In the genomic region with DNA sequence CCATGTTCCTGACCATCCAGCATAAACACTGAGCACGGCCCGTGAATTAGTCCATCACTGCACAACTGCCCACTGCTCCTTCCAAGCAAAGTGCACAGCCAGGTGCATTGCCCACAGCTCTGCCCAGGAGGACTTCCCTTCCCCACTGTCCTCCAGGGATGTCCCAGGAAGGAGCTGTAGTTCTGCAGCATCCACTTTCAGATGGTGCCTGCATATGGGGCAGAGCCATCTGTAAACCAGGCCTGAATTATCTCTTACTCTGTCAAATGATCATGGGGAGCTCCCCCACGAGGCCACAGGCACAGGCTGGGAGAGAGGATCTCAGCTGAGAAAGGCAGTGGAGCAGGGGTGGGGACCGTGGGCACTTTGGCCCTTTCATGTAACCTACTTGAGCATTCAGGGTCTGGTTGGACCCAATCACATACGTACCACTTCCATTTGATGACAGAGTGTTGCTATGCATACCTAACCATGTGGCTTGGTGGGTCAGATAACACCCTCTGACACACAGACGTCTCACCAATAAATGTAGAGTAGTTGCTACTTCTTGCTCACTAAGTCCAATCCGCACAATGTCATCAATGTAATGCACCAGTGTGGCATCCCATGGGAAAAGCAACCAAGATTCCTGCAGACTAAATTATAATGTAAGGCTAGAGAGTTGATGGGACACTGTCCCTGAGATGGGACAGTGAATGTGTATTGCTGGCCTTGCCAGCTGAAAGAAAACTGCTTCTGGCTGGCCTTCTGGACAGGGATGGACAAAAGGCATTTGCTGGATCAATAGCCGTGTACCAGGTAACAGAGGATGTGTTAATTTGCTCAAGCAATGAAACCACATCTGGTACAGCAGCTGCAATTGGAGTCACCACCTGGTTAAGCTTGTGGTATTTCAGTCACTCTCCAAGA, we compare ENCODE assay signal across 28 cellular contexts.
"Had no signal": no experiment of that assay in that cellular context is flagged by ENCODE, and none has a peak within 500 bp of the region (broad histone marks: within the 10 kb centered on the region; RNA-seq: fewer than 3 reads in every experiment).

No MANE protein-coding gene starts in this region.

- H3K4me1 ChIP-seq: parathyroid adenoma had no signal

- H3K36me3 Mint-ChIP-seq: mesothelial cell of epicardium; natural killer cell; neural progenitor cell; stimulated activated memory B cell treated with anti-CD40 and anti-IgM and Interleukin-4, amounts not matched to agents 10 μg/mL and 1 μg/mL and 100 μg/mL, for 72 hours had no signal

- ATAC-seq: left colon; left lung; lower lobe of right lung; psoas muscle; right lobe of liver; stimulated activated memory B cell treated with anti-CD40 and anti-IgM and Interleukin-4, amounts not matched to agents 10 μg/mL and 1 μg/mL and 100 μg/mL, for 72 hours; stimulated activated naive CD8-positive, alpha-beta T cell treated with anti-CD3 and anti-CD28 coated beads, Interleukin-15, amount 100 ng/mL, for 72 hours had no signal

- H3K9me3 ChIP-seq: left lung, lower lobe of right lung, neutrophil, psoas muscle, right lobe of liver, tibial nerve, upper lobe of left lung, vagina had no signal

- H3K4me3 ChIP-seq: left lung, lower lobe of right lung, neural progenitor cell, psoas muscle, right lobe of liver, smooth muscle cell, tibial nerve, upper lobe of left lung, vagina had no signal

- H3K9me3 Mint-ChIP-seq: natural killer cell; stimulated activated memory B cell treated with anti-CD40 and anti-IgM and Interleukin-4, amounts not matched to agents 10 μg/mL and 1 μg/mL and 100 μg/mL, for 72 hours; stimulated activated naive CD8-positive, alpha-beta T cell treated with anti-CD3 and anti-CD28 coated beads, Interleukin-15, amount 100 ng/mL, for 72 hours had no signal

- H3K9ac ChIP-seq: neural progenitor cell, parathyroid adenoma had no signal

- DNase-seq: hippocampal formation; kidney; left colon; left lung; mesendoderm; naive B cell; natural killer cell; nephron progenitor cell; occipital lobe; psoas muscle; right lobe of liver; stimulated activated CD4-positive, alpha-beta T cell treated with anti-CD3 and anti-CD28 coated beads, Interleukin-1b, Interleukin-23, amount 100 ng/mL, for 48 hours; stimulated activated CD4-positive, alpha-beta T cell treated with anti-CD3 and anti-CD28 coated beads, Interleukin-2, amount 100 ng/mL, for 48 hours; stimulated activated CD4-positive, alpha-beta T cell treated with anti-CD3 and anti-CD28 coated beads, Interleukin-4, amount 100 ng/mL, for 4 hours; stimulated activated CD8-positive, alpha-beta memory T cell treated with anti-CD3 and anti-CD28 coated beads, Interleukin-4, amount 100 ng/mL, for 48 hours; stimulated activated naive CD4-positive, alpha-beta T cell treated with Interleukin-2 at 50 U/mL for 16 hours; stimulated activated naive CD8-positive, alpha-beta T cell treated with anti-CD3 and anti-CD28 coated beads, Interleukin-15, amount 100 ng/mL, for 72 hours; substantia nigra; upper lobe of left lung had no signal

- H3K4me3 Mint-ChIP-seq: mesothelial cell of epicardium; naive B cell; natural killer cell; nephron progenitor cell; neural progenitor cell; stimulated activated memory B cell treated with anti-CD40 and anti-IgM and Interleukin-4, amounts not matched to agents 10 μg/mL and 1 μg/mL and 100 μg/mL, for 72 hours; stimulated activated naive CD8-positive, alpha-beta T cell treated with anti-CD3 and anti-CD28 coated beads, Interleukin-15, amount 100 ng/mL, for 72 hours had no signal

- H3K36me3 ChIP-seq: left lung, lower lobe of right lung, neural progenitor cell, neutrophil, right lobe of liver, tibial nerve, upper lobe of left lung, vagina had no signal

- H3K27ac ChIP-seq: left lung, lower lobe of right lung, neural progenitor cell, neutrophil, parathyroid adenoma, psoas muscle, right lobe of liver, tibial nerve, upper lobe of left lung, vagina had no signal

- H3K27ac Mint-ChIP-seq: mesothelial cell of epicardium; naive B cell; natural killer cell; nephron progenitor cell; neural progenitor cell; stimulated activated memory B cell treated with anti-CD40 and anti-IgM and Interleukin-4, amounts not matched to agents 10 μg/mL and 1 μg/mL and 100 μg/mL, for 72 hours had no signal
